Comparison of ENCODE assay signal across 2 cellular contexts in the genomic region with DNA sequence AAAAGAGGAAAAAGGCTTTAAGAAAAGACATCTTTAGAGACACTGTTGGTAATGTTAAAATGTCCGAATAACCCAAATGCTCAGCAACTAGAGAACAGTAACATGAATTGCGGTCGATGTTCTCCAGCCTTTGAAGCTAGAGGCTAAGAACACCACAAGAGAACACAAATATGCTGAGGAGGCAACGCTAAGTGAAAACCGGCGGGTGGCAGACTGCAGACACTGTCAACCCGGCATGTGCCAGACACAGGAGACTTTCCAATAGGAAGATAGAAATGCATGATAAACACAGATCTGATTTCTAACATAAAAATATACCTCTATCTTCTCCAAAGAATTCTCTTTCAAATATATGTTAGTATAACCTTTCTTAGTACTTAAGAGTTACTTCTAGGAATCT.
TF ChIP-seq lines count a peak whose summit lies in the region.

No MANE protein-coding gene starts in this region.

TF ChIP-seq in SK-N-SH, 30 proteins besides CTCF, POLR2A, EP300 and RAD21:
- TF ChIP-seq FOXJ3 (CRISPR knock-in tag; IDR thresholded peaks at IDR 0.05) (no peak), JUND (IDR thresholded peaks at IDR 0.05) (no peak), MAX (IDR thresholded peaks at IDR 0.05; ENCODE audit: low read depth) (no peak), USF2 (IDR thresholded peaks at IDR 0.05; ENCODE audit: borderline replicate concordance, low read depth, low read length) (no peak), MXI1 (IDR thresholded peaks at IDR 0.05; ENCODE audit: low read depth, low read length) (no peak), TAF1 (IDR thresholded peaks at IDR 0.05; ENCODE audit: borderline replicate concordance, low read depth, low read length) (no peak), NRF1 (IDR thresholded peaks at IDR 0.05; ENCODE audit: low read depth, low read length) (no peak), SIN3A (IDR thresholded peaks at IDR 0.05; ENCODE audit: borderline replicate concordance, low read depth, low read length) (no peak)
- TF ChIP-seq, protein P1, sequence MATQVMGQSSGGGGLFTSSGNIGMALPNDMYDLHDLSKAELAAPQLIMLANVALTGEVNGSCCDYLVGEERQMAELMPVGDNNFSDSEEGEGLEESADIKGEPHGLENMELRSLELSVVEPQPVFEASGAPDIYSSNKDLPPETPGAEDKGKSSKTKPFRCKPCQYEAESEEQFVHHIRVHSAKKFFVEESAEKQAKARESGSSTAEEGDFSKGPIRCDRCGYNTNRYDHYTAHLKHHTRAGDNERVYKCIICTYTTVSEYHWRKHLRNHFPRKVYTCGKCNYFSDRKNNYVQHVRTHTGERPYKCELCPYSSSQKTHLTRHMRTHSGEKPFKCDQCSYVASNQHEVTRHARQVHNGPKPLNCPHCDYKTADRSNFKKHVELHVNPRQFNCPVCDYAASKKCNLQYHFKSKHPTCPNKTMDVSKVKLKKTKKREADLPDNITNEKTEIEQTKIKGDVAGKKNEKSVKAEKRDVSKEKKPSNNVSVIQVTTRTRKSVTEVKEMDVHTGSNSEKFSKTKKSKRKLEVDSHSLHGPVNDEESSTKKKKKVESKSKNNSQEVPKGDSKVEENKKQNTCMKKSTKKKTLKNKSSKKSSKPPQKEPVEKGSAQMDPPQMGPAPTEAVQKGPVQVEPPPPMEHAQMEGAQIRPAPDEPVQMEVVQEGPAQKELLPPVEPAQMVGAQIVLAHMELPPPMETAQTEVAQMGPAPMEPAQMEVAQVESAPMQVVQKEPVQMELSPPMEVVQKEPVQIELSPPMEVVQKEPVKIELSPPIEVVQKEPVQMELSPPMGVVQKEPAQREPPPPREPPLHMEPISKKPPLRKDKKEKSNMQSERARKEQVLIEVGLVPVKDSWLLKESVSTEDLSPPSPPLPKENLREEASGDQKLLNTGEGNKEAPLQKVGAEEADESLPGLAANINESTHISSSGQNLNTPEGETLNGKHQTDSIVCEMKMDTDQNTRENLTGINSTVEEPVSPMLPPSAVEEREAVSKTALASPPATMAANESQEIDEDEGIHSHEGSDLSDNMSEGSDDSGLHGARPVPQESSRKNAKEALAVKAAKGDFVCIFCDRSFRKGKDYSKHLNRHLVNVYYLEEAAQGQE (IDR thresholded peaks at IDR 0.05; ENCODE audit: low read depth, low read length) = no peak

TF ChIP-seq in SK-N-SH treated with all-trans-retinoic acid at 6 μM for 48 hours, 23 proteins besides CTCF, POLR2A, EP300 and RAD21:
- TF ChIP-seq ISL1 (CRISPR knock-in tag; IDR thresholded peaks at IDR 0.05) (no peak), CSDC2 (CRISPR knock-in tag; IDR thresholded peaks at IDR 0.05) (no peak), ARNTL (CRISPR knock-in tag; IDR thresholded peaks at IDR 0.05; ENCODE audit: borderline replicate concordance, low read depth) (no peak), OSR1 (CRISPR knock-in tag; IDR thresholded peaks at IDR 0.05) (no peak), ZNF565 (CRISPR knock-in tag; conservative IDR thresholded peaks at IDR 0.05; ENCODE audit: low read depth) (no peak), ESRRG (CRISPR knock-in tag; IDR thresholded peaks at IDR 0.05) (no peak), ZNF70 (CRISPR knock-in tag; IDR thresholded peaks at IDR 0.05) (no peak), SNAI2 (CRISPR knock-in tag; IDR thresholded peaks at IDR 0.05) (no peak), GLIS3 (CRISPR knock-in tag; IDR thresholded peaks at IDR 0.05) (no peak), RARB (CRISPR knock-in tag; IDR thresholded peaks at IDR 0.05) (no peak), ZC3H10 (CRISPR knock-in tag; IDR thresholded peaks at IDR 0.05) (no peak), ZNF8 (CRISPR knock-in tag; IDR thresholded peaks at IDR 0.05) (no peak), ZFP3 (CRISPR knock-in tag; IDR thresholded peaks at IDR 0.05) (no peak), PATZ1 (CRISPR knock-in tag; IDR thresholded peaks at IDR 0.05; ENCODE audit: borderline replicate concordance) (no peak), BACH2 (CRISPR knock-in tag; IDR thresholded peaks at IDR 0.05; ENCODE audit: borderline replicate concordance) (no peak), TCF4 (CRISPR knock-in tag; IDR thresholded peaks at IDR 0.05; ENCODE audit: borderline replicate concordance) (no peak)
- TF ChIP-seq, protein P2, sequence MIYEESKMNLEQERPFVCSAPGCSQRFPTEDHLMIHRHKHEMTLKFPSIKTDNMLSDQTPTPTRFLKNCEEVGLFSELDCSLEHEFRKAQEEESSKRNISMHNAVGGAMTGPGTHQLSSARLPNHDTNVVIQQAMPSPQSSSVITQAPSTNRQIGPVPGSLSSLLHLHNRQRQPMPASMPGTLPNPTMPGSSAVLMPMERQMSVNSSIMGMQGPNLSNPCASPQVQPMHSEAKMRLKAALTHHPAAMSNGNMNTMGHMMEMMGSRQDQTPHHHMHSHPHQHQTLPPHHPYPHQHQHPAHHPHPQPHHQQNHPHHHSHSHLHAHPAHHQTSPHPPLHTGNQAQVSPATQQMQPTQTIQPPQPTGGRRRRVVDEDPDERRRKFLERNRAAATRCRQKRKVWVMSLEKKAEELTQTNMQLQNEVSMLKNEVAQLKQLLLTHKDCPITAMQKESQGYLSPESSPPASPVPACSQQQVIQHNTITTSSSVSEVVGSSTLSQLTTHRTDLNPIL (CRISPR knock-in tag; IDR thresholded peaks at IDR 0.05; ENCODE audit: low read depth) = no peak
- TF ChIP-seq, protein P3, sequence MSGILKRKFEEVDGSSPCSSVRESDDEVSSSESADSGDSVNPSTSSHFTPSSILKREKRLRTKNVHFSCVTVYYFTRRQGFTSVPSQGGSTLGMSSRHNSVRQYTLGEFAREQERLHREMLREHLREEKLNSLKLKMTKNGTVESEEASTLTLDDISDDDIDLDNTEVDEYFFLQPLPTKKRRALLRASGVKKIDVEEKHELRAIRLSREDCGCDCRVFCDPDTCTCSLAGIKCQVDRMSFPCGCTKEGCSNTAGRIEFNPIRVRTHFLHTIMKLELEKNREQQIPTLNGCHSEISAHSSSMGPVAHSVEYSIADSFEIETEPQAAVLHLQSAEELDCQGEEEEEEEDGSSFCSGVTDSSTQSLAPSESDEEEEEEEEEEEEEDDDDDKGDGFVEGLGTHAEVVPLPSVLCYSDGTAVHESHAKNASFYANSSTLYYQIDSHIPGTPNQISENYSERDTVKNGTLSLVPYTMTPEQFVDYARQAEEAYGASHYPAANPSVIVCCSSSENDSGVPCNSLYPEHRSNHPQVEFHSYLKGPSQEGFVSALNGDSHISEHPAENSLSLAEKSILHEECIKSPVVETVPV (CRISPR knock-in tag; IDR thresholded peaks at IDR 0.05) = no peak
